In genomic region chr5:9122528-9122927, GRCh38 we compare ENCODE assay signal across 34 cellular contexts.
"Had no signal": no experiment of that assay in that cellular context is flagged by ENCODE, and none has a peak within 500 bp of the region (broad histone marks: within the 10 kb centered on the region; RNA-seq: fewer than 3 reads in every experiment).

No MANE protein-coding gene starts in this region.

- H3K9me3 ChIP-seq: MG63 had no signal

- DNase-seq: Karpas-422, Kasumi-1, MG63, MM.1S, MV-4-11, NCI-H1048, NCI-H1092, NCI-H1092 treated with DMSO at 0.1 percent for 48 hours, NCI-H1105, NCI-H1105 treated with DMSO at 0.1 percent for 48 hours, NCI-H1417, NCI-H1417 treated with DMSO at 0.1 percent for 48 hours, NCI-H1436, NCI-H1436 treated with DMSO at 0.1 percent for 48 hours, NCI-H146, NCI-H1694, NCI-H1694 treated with DMSO at 0.1 percent for 48 hours, NCI-H187, NCI-H187 treated with DMSO at 0.1 percent for 48 hours, NCI-H1930, NCI-H2029, NCI-H2029 treated with DMSO at 0.1 percent for 48 hours, NCI-H2081, NCI-H2081 treated with DMSO at 0.1 percent for 48 hours, NCI-H2107, NCI-H2171, NCI-H2171 treated with DMSO at 0.1 percent for 48 hours, NCI-H2227 treated with DMSO at 0.1 percent for 48 hours, NCI-H226, NCI-H345, NCI-H446, NCI-H446 treated with DMSO at 0.1 percent for 48 hours, NCI-H510A had no signal

- H3K4me3 ChIP-seq: MG63 had no signal

- H3K9ac ChIP-seq: KMS-11 had no signal

- H3K27ac ChIP-seq: KMS-11 had no signal
